Comparison of ENCODE assay signal across 36 cellular contexts in the genomic region with DNA sequence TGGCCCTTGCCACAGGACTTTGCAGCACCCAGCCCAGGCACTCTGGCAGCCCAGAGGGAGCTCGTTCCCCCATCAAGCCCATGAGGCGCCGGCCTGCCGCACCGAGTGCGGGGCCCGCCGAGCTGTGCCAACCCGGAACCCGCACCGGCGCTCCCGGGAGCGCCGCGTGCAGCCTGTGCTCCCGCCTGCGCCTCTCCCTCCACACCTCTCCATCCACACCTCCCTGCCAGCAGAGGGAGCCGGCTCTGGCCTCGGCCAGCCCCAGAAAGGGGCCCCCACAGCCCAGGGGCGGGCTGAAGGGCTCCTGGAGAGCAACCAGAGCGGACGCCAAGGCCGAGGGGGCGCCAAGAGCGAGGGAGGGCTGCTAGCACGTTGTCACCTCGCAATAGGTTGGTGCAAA.
"Had no signal": no experiment of that assay in that cellular context is flagged by ENCODE, and none has a peak within 500 bp of the region (broad histone marks: within the 10 kb centered on the region; RNA-seq: fewer than 3 reads in every experiment).

No MANE protein-coding gene starts in this region.

- H3K4me1 ChIP-seq: ascending aorta had no signal

- H3K4me1 Mint-ChIP-seq: activated CD4-positive, alpha-beta memory T cell treated with anti-CD3 and anti-CD28 coated beads, Interleukin-2, amount 10 ng/mL, durations not matched to agents 7 days and 5 days; activated CD4-positive, alpha-beta T cell treated with anti-CD3 and anti-CD28 coated beads for 36 hours; activated CD4-positive, alpha-beta T cell treated with anti-CD3 and anti-CD28 coated beads, Interleukin-2, amount 10 ng/mL, durations not matched to agents 7 days and 5 days; activated CD8-positive, alpha-beta memory T cell treated with anti-CD3 and anti-CD28 coated beads, Interleukin-2, amount 10 ng/mL, durations not matched to agents 7 days and 5 days; activated naive CD4-positive, alpha-beta T cell treated with anti-CD3 and anti-CD28 coated beads, Interleukin-2, amount 10 ng/mL, durations not matched to agents 7 days and 5 days; activated naive CD4-positive, alpha-beta T cell treated with anti-CD3 and anti-CD28 coated beads, Interleukin-2, amount 50 U/mL, for 24 hours; activated naive CD8-positive, alpha-beta T cell treated with anti-CD3 and anti-CD28 coated beads, Interleukin-2, amount 10 ng/mL, durations not matched to agents 7 days and 5 days; activated naive CD8-positive, alpha-beta T cell treated with anti-CD3 and anti-CD28 coated beads, Interleukin-2, amount 50 U/mL, for 24 hours; central memory CD8-positive, alpha-beta T cell had no signal

- H3K27me3 ChIP-seq: cardiac muscle cell had no signal

- H3K27me3 Mint-ChIP-seq: activated CD4-positive, alpha-beta memory T cell treated with anti-CD3 and anti-CD28 coated beads, Interleukin-2, amount 10 ng/mL, durations not matched to agents 7 days and 5 days; activated CD4-positive, alpha-beta T cell treated with anti-CD3 and anti-CD28 coated beads for 36 hours; activated CD4-positive, alpha-beta T cell treated with anti-CD3 and anti-CD28 coated beads, Interleukin-2, amount 10 ng/mL, durations not matched to agents 7 days and 5 days; activated CD8-positive, alpha-beta memory T cell treated with anti-CD3 and anti-CD28 coated beads, Interleukin-2, amount 10 ng/mL, durations not matched to agents 7 days and 5 days; activated naive CD4-positive, alpha-beta T cell treated with anti-CD3 and anti-CD28 coated beads, Interleukin-2, amount 10 ng/mL, durations not matched to agents 7 days and 5 days; activated naive CD4-positive, alpha-beta T cell treated with anti-CD3 and anti-CD28 coated beads, Interleukin-2, amount 50 U/mL, for 24 hours; activated naive CD8-positive, alpha-beta T cell; activated naive CD8-positive, alpha-beta T cell treated with anti-CD3 and anti-CD28 coated beads, Interleukin-2, amount 50 U/mL, for 24 hours; brain had no signal

- H3K9me3 Mint-ChIP-seq: activated CD4-positive, alpha-beta memory T cell treated with anti-CD3 and anti-CD28 coated beads, Interleukin-2, amount 10 ng/mL, durations not matched to agents 7 days and 5 days; activated CD4-positive, alpha-beta T cell treated with anti-CD3 and anti-CD28 coated beads, Interleukin-2, amount 10 ng/mL, durations not matched to agents 7 days and 5 days; activated naive CD4-positive, alpha-beta T cell treated with anti-CD3 and anti-CD28 coated beads, Interleukin-2, amount 10 ng/mL, durations not matched to agents 7 days and 5 days; activated naive CD4-positive, alpha-beta T cell treated with anti-CD3 and anti-CD28 coated beads, Interleukin-2, amount 50 U/mL, for 24 hours; activated T-helper 2 cell treated with anti-CD3 and anti-CD28 coated beads, Interferon-gamma antibody, Interleukin-2, Interleukin-4, amounts not matched to agents 10 μg/mL and 5 μg/mL and 100 μg/mL, durations not matched to agents 14 hours and 24 hours and 36 hours; central memory CD8-positive, alpha-beta T cell; T-helper 2 cell treated with Interferon-gamma antibody and Interleukin-4, amounts not matched to agents 5 μg/mL and 100 μg/mL, for 36 hours had no signal

- H3K36me3 ChIP-seq: ascending aorta, cardiac muscle cell had no signal

- H3K27ac Mint-ChIP-seq: activated CD4-positive, alpha-beta memory T cell treated with anti-CD3 and anti-CD28 coated beads, Interleukin-2, amount 10 ng/mL, durations not matched to agents 7 days and 5 days; activated CD4-positive, alpha-beta T cell treated with anti-CD3 and anti-CD28 coated beads for 36 hours; activated CD4-positive, alpha-beta T cell treated with anti-CD3 and anti-CD28 coated beads, Interleukin-2, amount 10 ng/mL, durations not matched to agents 7 days and 5 days; activated CD8-positive, alpha-beta T cell treated with anti-CD3 and anti-CD28 coated beads, Interleukin-2, amount 10 ng/mL, durations not matched to agents 7 days and 5 days; activated naive CD4-positive, alpha-beta T cell treated with anti-CD3 and anti-CD28 coated beads, Interleukin-2, amount 10 ng/mL, durations not matched to agents 7 days and 5 days; activated naive CD4-positive, alpha-beta T cell treated with anti-CD3 and anti-CD28 coated beads, Interleukin-2, amount 50 U/mL, for 24 hours; activated naive CD8-positive, alpha-beta T cell; activated naive CD8-positive, alpha-beta T cell treated with anti-CD3 and anti-CD28 coated beads, Interleukin-2, amount 10 ng/mL, durations not matched to agents 7 days and 5 days; activated naive CD8-positive, alpha-beta T cell treated with anti-CD3 and anti-CD28 coated beads, Interleukin-2, amount 50 U/mL, for 24 hours; activated T-cell treated with anti-CD3 and anti-CD28 coated beads, Interleukin-2, amount 50 U/mL, for 24 hours; activated T-helper 2 cell treated with anti-CD3 and anti-CD28 coated beads, Interferon-gamma antibody, Interleukin-2, Interleukin-4, amounts not matched to agents 10 μg/mL and 5 μg/mL and 100 μg/mL, durations not matched to agents 14 hours and 24 hours and 36 hours; brain; T-helper 1 cell treated with Interleukin-12 subunit alpha and Interleukin-12 subunit beta and Interleukin-4 antibody, amounts not matched to agents 30 μg/mL and 1 μg/mL, for 36 hours; T-helper 2 cell treated with Interferon-gamma antibody and Interleukin-4, amounts not matched to agents 5 μg/mL and 100 μg/mL, for 36 hours had no signal

- H3K36me3 Mint-ChIP-seq: activated CD8-positive, alpha-beta memory T cell treated with anti-CD3 and anti-CD28 coated beads, Interleukin-2, amount 10 ng/mL, durations not matched to agents 7 days and 5 days; activated naive CD4-positive, alpha-beta T cell treated with anti-CD3 and anti-CD28 coated beads, Interleukin-2, amount 10 ng/mL, durations not matched to agents 7 days and 5 days; activated naive CD4-positive, alpha-beta T cell treated with anti-CD3 and anti-CD28 coated beads, Interleukin-2, amount 50 U/mL, for 24 hours; activated naive CD8-positive, alpha-beta T cell; activated naive CD8-positive, alpha-beta T cell treated with anti-CD3 and anti-CD28 coated beads, Interleukin-2, amount 10 ng/mL, durations not matched to agents 7 days and 5 days; brain had no signal

- H3K4me3 Mint-ChIP-seq: activated CD4-positive, alpha-beta memory T cell treated with anti-CD3 and anti-CD28 coated beads, Interleukin-2, amount 10 ng/mL, durations not matched to agents 7 days and 5 days; activated CD4-positive, alpha-beta T cell treated with anti-CD3 and anti-CD28 coated beads for 36 hours; activated CD4-positive, alpha-beta T cell treated with anti-CD3 and anti-CD28 coated beads, Interleukin-2, amount 10 ng/mL, durations not matched to agents 7 days and 5 days; activated CD8-positive, alpha-beta memory T cell treated with anti-CD3 and anti-CD28 coated beads, Interleukin-2, amount 10 ng/mL, durations not matched to agents 7 days and 5 days; activated CD8-positive, alpha-beta T cell treated with anti-CD3 and anti-CD28 coated beads, Interleukin-2, amount 10 ng/mL, durations not matched to agents 7 days and 5 days; activated naive CD4-positive, alpha-beta T cell treated with anti-CD3 and anti-CD28 coated beads, Interleukin-2, amount 10 ng/mL, durations not matched to agents 7 days and 5 days; activated naive CD4-positive, alpha-beta T cell treated with anti-CD3 and anti-CD28 coated beads, Interleukin-2, amount 50 U/mL, for 24 hours; activated naive CD8-positive, alpha-beta T cell; activated naive CD8-positive, alpha-beta T cell treated with anti-CD3 and anti-CD28 coated beads, Interleukin-2, amount 10 ng/mL, durations not matched to agents 7 days and 5 days; activated naive CD8-positive, alpha-beta T cell treated with anti-CD3 and anti-CD28 coated beads, Interleukin-2, amount 50 U/mL, for 24 hours; activated T-cell treated with anti-CD3 and anti-CD28 coated beads, Interleukin-2, amount 50 U/mL, for 24 hours; brain; central memory CD8-positive, alpha-beta T cell; T-helper 1 cell treated with Interleukin-12 subunit alpha and Interleukin-12 subunit beta and Interleukin-4 antibody, amounts not matched to agents 30 μg/mL and 1 μg/mL, for 36 hours; T-helper 2 cell treated with Interferon-gamma antibody and Interleukin-4, amounts not matched to agents 5 μg/mL and 100 μg/mL, for 36 hours had no signal

- H3K27ac ChIP-seq: ascending aorta, cardiac muscle cell, VCaP had no signal

- ATAC-seq: activated CD4-positive, alpha-beta T cell treated with anti-CD3 and anti-CD28 coated beads for 36 hours; activated CD4-positive, CD25-positive, alpha-beta regulatory T cell treated with anti-CD3 and anti-CD28 coated beads, Interleukin-2, amount 50 U/mL, for 24 hours; activated CD8-positive, alpha-beta memory T cell treated with anti-CD3 and anti-CD28 coated beads, Interleukin-2, amount 10 ng/mL, durations not matched to agents 7 days and 5 days; activated CD8-positive, alpha-beta T cell treated with anti-CD3 and anti-CD28 coated beads, Interleukin-2, amount 10 ng/mL, durations not matched to agents 7 days and 5 days; activated naive CD8-positive, alpha-beta T cell treated with anti-CD3 and anti-CD28 coated beads, Interleukin-2, amount 50 U/mL, for 24 hours had no signal

- DNase-seq: activated CD4-positive, alpha-beta memory T cell treated with anti-CD3 and anti-CD28 coated beads, Interleukin-2, amount 10 ng/mL, durations not matched to agents 7 days and 5 days; activated CD4-positive, alpha-beta T cell treated with anti-CD3 and anti-CD28 coated beads for 1 hour; activated CD4-positive, alpha-beta T cell treated with anti-CD3 and anti-CD28 coated beads for 36 hours; activated CD4-positive, alpha-beta T cell treated with anti-CD3 and anti-CD28 coated beads for 48 hours; activated CD4-positive, alpha-beta T cell treated with anti-CD3 and anti-CD28 coated beads, Interleukin-2, amount 10 ng/mL, durations not matched to agents 7 days and 5 days; activated CD4-positive, alpha-beta T cell treated with anti-CD3 and anti-CD28 coated beads, Interleukin-2, amount 50 U/mL, for 48 hours; activated CD4-positive, CD25-positive, alpha-beta regulatory T cell; activated CD8-positive, alpha-beta memory T cell treated with anti-CD3 and anti-CD28 coated beads for 24 hours; activated CD8-positive, alpha-beta memory T cell treated with anti-CD3 and anti-CD28 coated beads, Interleukin-2, amount 10 ng/mL, durations not matched to agents 7 days and 5 days; activated CD8-positive, alpha-beta memory T cell treated with anti-CD3 and anti-CD28 coated beads, Interleukin-2, amount 50 U/mL, for 48 hours; activated CD8-positive, alpha-beta T cell treated with anti-CD3 and anti-CD28 coated beads, Interleukin-2, amount 10 ng/mL, durations not matched to agents 7 days and 5 days; activated effector memory CD4-positive, alpha-beta T cell treated with Interleukin-2 at 50 U/mL for 16 hours; activated naive CD4-positive, alpha-beta T cell treated with anti-CD3 and anti-CD28 coated beads, Interleukin-2, amount 10 ng/mL, durations not matched to agents 7 days and 5 days; activated naive CD4-positive, alpha-beta T cell treated with Interleukin-2 at 50 U/mL for 16 hours; activated naive CD8-positive, alpha-beta T cell treated with anti-CD3 and anti-CD28 coated beads, Interleukin-2, amount 10 ng/mL, durations not matched to agents 7 days and 5 days; activated naive CD8-positive, alpha-beta T cell treated with anti-CD3 and anti-CD28 coated beads, Interleukin-2, amount 50 U/mL, for 24 hours; activated T-cell treated with anti-CD3 and anti-CD28 coated beads, Interleukin-2, amount 50 U/mL, for 24 hours; activated T-cell treated with anti-CD3 and anti-CD28 coated beads, Interleukin-2, amount 50 U/mL, for 48 hours; amygdala; anterior cingulate cortex; caudate nucleus; cerebellar nuclear complex; T-helper 1 cell; T-helper 2 cell; T-helper 9 cell had no signal

- H3K9me3 ChIP-seq: ascending aorta had no signal

- H3K4me3 ChIP-seq: ascending aorta, cardiac muscle cell had no signal
